18 cellular contexts compared by ENCODE assay signal in genomic region chr22:21835378-21835777, GRCh38. TPM values are rescaled to one million over a fixed set of nuclear protein-coding genes. Genes with fewer than 3 reads are reported as not detected.
DNase-seq lines count a peak whose midpoint lies in the region; ATAC-seq and TF ChIP-seq lines count a peak whose summit lies in the region.
"Had no signal": no experiment of that assay in that cellular context is flagged by ENCODE, and none has a peak within 500 bp of the region (broad histone marks: within the 10 kb centered on the region; RNA-seq: fewer than 3 reads in every experiment).

No MANE protein-coding gene starts in this region.

- H3K36me3 Mint-ChIP-seq in GM23338 (ENCODE audit: low read depth) (no peaks in the 10 kb centered on the region), activated B cell treated with CpG ODN at 0.5 μM for 24 hours (ENCODE audit: low read depth) (peaks cover 5% of the 10 kb centered on the region), mesothelial cell of epicardium (peaks cover 5% of the 10 kb centered on the region), Calu3 (ENCODE audit: insufficient read depth, unreplicated experiment) (peaks cover 4% of the 10 kb centered on the region)
- peaks cover 10 to 26% of the 10 kb centered on the region in 2 donors for H3K36me3 Mint-ChIP-seq in stimulated activated naive B cell treated with anti-CD40 and anti-IgM and Interleukin-4, amounts not matched to agents 10 μg/mL and 1 μg/mL and 100 μg/mL, for 72 hours
- H3K36me3 Mint-ChIP-seq: activated naive CD4-positive, alpha-beta T cell treated with anti-CD3 and anti-CD28 coated beads, Interleukin-2, amount 50 U/mL, for 72 hours had no signal

- POLR2A ChIA-PET in activated B cell treated with CpG ODN at 0.5 μM for 24 hours (lab: Charles Lee) = interaction anchor here (1.8 to 2.8 kb wide), 2 partner anchors 10 to 32 kb away, joined by 8 to 13 read pairs; partner anchors contain the start of gene MAPK1

- H4K20me1 ChIP-seq in GM23338 (replicated peaks; ENCODE audit: insufficient read depth) = peaks cover 31% of the 10 kb centered on the region

- no peaks in the 10 kb centered on the region for H3K36me3 ChIP-seq in GM23338 (ENCODE audit: insufficient read depth)

- intact Hi-C loops in activated B cell treated with CpG ODN at 0.5 μM for 24 hours (cut with micrococcal nuclease) (loop anchor here (1.0 kb wide), 1 partner anchor 19 kb away; no protein-coding TSS in a partner anchor), Calu3 (cut with micrococcal nuclease; ENCODE audit: unreplicated experiment) (no loop called here), left colon (cut with DNase I, micrococcal nuclease) (no loop called here)

- DNase-seq in GM23338 (ENCODE audit: low spot score) = no peak
- no peak for DNase-seq in activated B cell treated with CpG ODN at 0.5 μM for 24 hours
- DNase-seq in mesothelial cell of epicardium (ENCODE audit: low spot score in 2 of 2, unreplicated experiment in 2 of 2) = no peak
- DNase-seq in stimulated activated naive B cell treated with anti-CD40 and anti-IgM and Interleukin-4, amounts not matched to agents 10 μg/mL and 1 μg/mL and 100 μg/mL, for 72 hours = no peak
- no peak for DNase-seq in Calu3
- no peak for DNase-seq in SW480 (ENCODE audit: low spot score)
- DNase-seq in left colon = no peak
- DNase-seq: AML-193; cortex of kidney; DND-41; foreskin keratinocyte; GOT3; NCI-H1436 treated with DMSO at 0.1 percent for 48 hours; NCI-H2227 treated with DMSO at 0.1 percent for 48 hours; stimulated activated CD4-positive, alpha-beta T cell treated with anti-CD3 and anti-CD28 coated beads, Interleukin-4, amount 100 ng/mL, for 1 hour had no signal

- no peaks in the 10 kb centered on the region for H3K27me3 ChIP-seq in GM23338 (ENCODE audit: insufficient read depth)
- H3K27me3 ChIP-seq: foreskin keratinocyte had no signal

- BruUV-seq in Calu3 (replicated peaks; lab: Mats Ljungman, UMichigan) = no TSS peak

- TF ChIP-seq CTCF in GM23338 (conservative IDR thresholded peaks at IDR 0.05; ENCODE audit: low read depth in 2 of 2) = no peak
- no peak for TF ChIP-seq CTCF in activated B cell treated with CpG ODN at 0.5 μM for 24 hours (IDR thresholded peaks at IDR 0.05)
- TF ChIP-seq CTCF in mesothelial cell of epicardium (IDR thresholded peaks at IDR 0.05; ENCODE audit: unreplicated experiment) = no peak
- no peak for TF ChIP-seq CTCF in Calu3 (IDR thresholded peaks at IDR 0.05; ENCODE audit: unreplicated experiment)

- no peaks in the 10 kb centered on the region for H3K9me2 ChIP-seq in GM23338 (ENCODE audit: insufficient read depth)

- no peak overlapping the region for H3K4me3 Mint-ChIP-seq in GM23338
- H3K4me3 Mint-ChIP-seq in activated B cell treated with CpG ODN at 0.5 μM for 24 hours = peak overlapping the region; percentile 33
- H3K4me3 Mint-ChIP-seq in mesothelial cell of epicardium = no peak overlapping the region
- peak overlapping the region in 1 of 2 donors; percentile 25 for H3K4me3 Mint-ChIP-seq in stimulated activated naive B cell treated with anti-CD40 and anti-IgM and Interleukin-4, amounts not matched to agents 10 μg/mL and 1 μg/mL and 100 μg/mL, for 72 hours
- no peak overlapping the region for H3K4me3 Mint-ChIP-seq in Calu3 (ENCODE audit: low read depth, unreplicated experiment)

- CTCF ChIA-PET in activated B cell treated with CpG ODN at 0.5 μM for 24 hours (lab: Charles Lee) (interaction anchor here (0.9 kb wide), 1 partner anchor 9 kb away, joined by 3 read pairs; no protein-coding TSS in a partner anchor), Calu3 (lab: Charles Lee) (no interaction called here)

- peaks cover 7% of the 10 kb centered on the region for H3K4me1 ChIP-seq in GM23338 (ENCODE audit: insufficient read depth)

- no peaks in the 10 kb centered on the region for H3K9me3 Mint-ChIP-seq in GM23338
- H3K9me3 Mint-ChIP-seq in activated B cell treated with CpG ODN at 0.5 μM for 24 hours = no peaks in the 10 kb centered on the region
- peaks cover 3% of the 10 kb centered on the region for H3K9me3 Mint-ChIP-seq in mesothelial cell of epicardium
- no peaks in the 10 kb centered on the region for H3K9me3 Mint-ChIP-seq in stimulated activated naive B cell treated with anti-CD40 and anti-IgM and Interleukin-4, amounts not matched to agents 10 μg/mL and 1 μg/mL and 100 μg/mL, for 72 hours
- no peaks in the 10 kb centered on the region for H3K9me3 Mint-ChIP-seq in Calu3 (ENCODE audit: low read depth, unreplicated experiment)
- H3K9me3 Mint-ChIP-seq: activated naive CD4-positive, alpha-beta T cell treated with anti-CD3 and anti-CD28 coated beads, Interleukin-2, amount 50 U/mL, for 72 hours had no signal

- no peak overlapping the region for H3K4me3 ChIP-seq in GM23338

- H3F3A ChIP-seq in GM23338 (replicated peaks; ENCODE audit: low read depth) = no peaks in the 10 kb centered on the region; the same call in 1 of the 2 replicates

- no peak overlapping the region for H3K4me2 ChIP-seq in GM23338

- ATAC-seq in GM23338 (peak; percentile 41), activated B cell treated with CpG ODN at 0.5 μM for 24 hours (ENCODE audit: low read depth) (no peak), left colon (no peak)
- no peak for ATAC-seq in stimulated activated naive B cell treated with anti-CD40 and anti-IgM and Interleukin-4, amounts not matched to agents 10 μg/mL and 1 μg/mL and 100 μg/mL, for 72 hours (replicated peaks)
- ATAC-seq: activated naive CD4-positive, alpha-beta T cell treated with anti-CD3 and anti-CD28 coated beads, Interleukin-2, amount 50 U/mL, for 72 hours; foreskin keratinocyte had no signal

- H3K27ac Mint-ChIP-seq in GM23338 (no peak overlapping the region), activated B cell treated with CpG ODN at 0.5 μM for 24 hours (peak overlapping the region; percentile 75), mesothelial cell of epicardium (peak overlapping the region; percentile 92), Calu3 (ENCODE audit: unreplicated experiment) (no peak overlapping the region)
- peak overlapping the region; percentile 88 for H3K27ac Mint-ChIP-seq in stimulated activated naive B cell treated with anti-CD40 and anti-IgM and Interleukin-4, amounts not matched to agents 10 μg/mL and 1 μg/mL and 100 μg/mL, for 72 hours

- H3K27ac ChIP-seq in GM23338 (ENCODE audit: low read depth) = no peak overlapping the region
- H3K27ac ChIP-seq: epithelial cell of prostate, foreskin keratinocyte, parathyroid adenoma had no signal

- peaks cover 39% of the 10 kb centered on the region for H3K4me1 Mint-ChIP-seq in GM23338
- peaks cover 71% of the 10 kb centered on the region for H3K4me1 Mint-ChIP-seq in activated B cell treated with CpG ODN at 0.5 μM for 24 hours
- H3K4me1 Mint-ChIP-seq in mesothelial cell of epicardium = peaks cover 44% of the 10 kb centered on the region
- peaks cover 45 to 66% of the 10 kb centered on the region in 2 donors for H3K4me1 Mint-ChIP-seq in stimulated activated naive B cell treated with anti-CD40 and anti-IgM and Interleukin-4, amounts not matched to agents 10 μg/mL and 1 μg/mL and 100 μg/mL, for 72 hours
- peaks cover 30% of the 10 kb centered on the region for H3K4me1 Mint-ChIP-seq in Calu3 (ENCODE audit: low read depth, unreplicated experiment)

- H3K27me3 Mint-ChIP-seq in GM23338 (ENCODE audit: insufficient read depth, low read depth, poor library complexity) = peaks cover 1% of the 10 kb centered on the region
- no peaks in the 10 kb centered on the region for H3K27me3 Mint-ChIP-seq in activated B cell treated with CpG ODN at 0.5 μM for 24 hours
- no peaks in the 10 kb centered on the region for H3K27me3 Mint-ChIP-seq in mesothelial cell of epicardium (ENCODE audit: low read depth)
- no peaks in the 10 kb centered on the region for H3K27me3 Mint-ChIP-seq in stimulated activated naive B cell treated with anti-CD40 and anti-IgM and Interleukin-4, amounts not matched to agents 10 μg/mL and 1 μg/mL and 100 μg/mL, for 72 hours
- no peaks in the 10 kb centered on the region for H3K27me3 Mint-ChIP-seq in Calu3 (ENCODE audit: unreplicated experiment)

- H2AFZ ChIP-seq in GM23338 = no peak overlapping the region
- H2AFZ ChIP-seq: parathyroid adenoma had no signal

- H3K79me2 ChIP-seq in GM23338 (replicated peaks; ENCODE audit: insufficient read depth) = peaks cover 100% of the 10 kb centered on the region

TF ChIP-seq in GM23338, 12 proteins besides CTCF, POLR2A, EP300 and RAD21 (continues in another document):
- TF ChIP-seq REST (IDR thresholded peaks at IDR 0.05; ENCODE audit: unreplicated experiment) = no peak
- no peak for TF ChIP-seq NANOG (IDR thresholded peaks at IDR 0.05; ENCODE audit: borderline replicate concordance)
- TF ChIP-seq ZNF331 (CRISPR knock-in tag; IDR thresholded peaks at IDR 0.05; ENCODE audit: low read depth) = no peak
- no peak for TF ChIP-seq JUNB (IDR thresholded peaks at IDR 0.05; ENCODE audit: unreplicated experiment)
- TF ChIP-seq POLR2AphosphoS5 (IDR thresholded peaks at IDR 0.05; ENCODE audit: low read depth) = no peak
- no peak for TF ChIP-seq EZH2 (IDR thresholded peaks at IDR 0.05; ENCODE audit: low read depth, unreplicated experiment)

RNA-seq across cellular contexts. Expression of gene MAPK1, which starts 32.1 kb away (rescaled TPM):
- total RNA-seq in GM23338 (2014; rRNA removed; shearing (Covaris generic)) = 56.0 and 77.5 TPM in 2 replicates
- 16.0 and 17.4 TPM in 2 replicates for polyA plus RNA-seq in GM23338 (2016; fragmentation: Nextera tagmentation; extraction: Ambion mirVana)
- total RNA-seq in activated B cell treated with CpG ODN at 0.5 μM for 24 hours (130 and 149 TPM in 2 replicates), mesothelial cell of epicardium (90.2 to 92.9 TPM (median 90.4 TPM) in 3 replicates), Calu3 (2022) (144 and 157 TPM in 2 replicates), left colon (100 to 1,000 TPM; 123 to 144 TPM)

Comparison
In these comparisons a context has a peak if more than half of its experiments do, and no peak if none do; other contexts are left out.
1. H3K27ac Mint-ChIP-seq: peak in activated B cell treated with CpG ODN at 0.5 μM for 24 hours (single experiment), mesothelial cell of epicardium (single experiment) and stimulated activated naive B cell treated with anti-CD40 and anti-IgM and Interleukin-4, amounts not matched to agents 10 μg/mL and 1 μg/mL and 100 μg/mL, for 72 hours (single experiment); none in GM23338 (single experiment) and Calu3 (single experiment).